In genomic region chr12:121830588-121831265, GRCh38 we compare ENCODE assay signal across 19 cellular contexts. TPM values are rescaled to one million over a fixed set of nuclear protein-coding genes. Genes with fewer than 3 reads are reported as not detected.
DNase-seq lines count a peak whose midpoint lies in the region; ATAC-seq and TF ChIP-seq lines count a peak whose summit lies in the region.
"Had no signal": no experiment of that assay in that cellular context is flagged by ENCODE, and none has a peak within 500 bp of the region (broad histone marks: within the 10 kb centered on the region; RNA-seq: fewer than 3 reads in every experiment).

No MANE protein-coding gene starts in this region.

- no peak overlapping the region for H3K4me3 Mint-ChIP-seq in HFFc6
- no peak overlapping the region for H3K4me3 Mint-ChIP-seq in neural progenitor cell
- H3K4me3 Mint-ChIP-seq: GM23338 had no signal

- H3K4me3 ChIP-seq in neural progenitor cell (no peak overlapping the region), upper lobe of right lung (no peak overlapping the region), BE2C (ENCODE audit: low read depth, low read length) (no peak overlapping the region), suprapubic skin (no peak overlapping the region)
- H3K4me3 ChIP-seq: GM23338, MG63, SJCRH30 had no signal

- TF ChIP-seq POLR2A in suprapubic skin (IDR thresholded peaks at IDR 0.05) (no peak), GM18505 (IDR thresholded peaks at IDR 0.05; ENCODE audit: borderline replicate concordance, extremely low read depth, insufficient read depth, insufficient read length) (no peak)

- intact Hi-C loops in upper lobe of right lung (cut with DNase I) = no loop called here

- no peaks in the 10 kb centered on the region for H3K9me3 ChIP-seq in neural progenitor cell (ENCODE audit: low read depth)
- H3K9me3 ChIP-seq in upper lobe of right lung = no peaks in the 10 kb centered on the region
- no peaks in the 10 kb centered on the region for H3K9me3 ChIP-seq in BE2C
- H3K9me3 ChIP-seq in suprapubic skin = no peaks in the 10 kb centered on the region
- H3K9me3 ChIP-seq: MG63, SJCRH30 had no signal

- H3K4me1 Mint-ChIP-seq in HFFc6 (ENCODE audit: low read depth) (no peaks in the 10 kb centered on the region), neural progenitor cell (no peaks in the 10 kb centered on the region)

- no peak overlapping the region for H2AFZ ChIP-seq in neural progenitor cell (replicated peaks)
- H2AFZ ChIP-seq: GM23338 had no signal

- H3K9me3 Mint-ChIP-seq in HFFc6 (no peaks in the 10 kb centered on the region), neural progenitor cell (no peaks in the 10 kb centered on the region)
- H3K9me3 Mint-ChIP-seq: GM23338 had no signal

- H3K36me3 Mint-ChIP-seq in HFFc6 (ENCODE audit: low read depth) = peaks cover 38% of the 10 kb centered on the region
- peaks cover 27% of the 10 kb centered on the region for H3K36me3 Mint-ChIP-seq in neural progenitor cell

- CTCF ChIA-PET in RWPE1 (lab: Yijun Ruan, JAX) = interaction anchor here (0.6 kb wide), 1 partner anchor 36 kb away, joined by 8 read pairs; no protein-coding TSS in a partner anchor

- H3K27me3 Mint-ChIP-seq in HFFc6 (ENCODE audit: insufficient read depth) (peaks cover 9% of the 10 kb centered on the region), neural progenitor cell (ENCODE audit: insufficient read depth, low read depth) (peaks cover 7% of the 10 kb centered on the region)

- H3K36me3 ChIP-seq in neural progenitor cell = no peaks in the 10 kb centered on the region
- H3K36me3 ChIP-seq in upper lobe of right lung = peaks cover 67% of the 10 kb centered on the region
- peaks cover 40% of the 10 kb centered on the region for H3K36me3 ChIP-seq in BE2C
- H3K36me3 ChIP-seq in suprapubic skin = peaks cover 59% of the 10 kb centered on the region

- 87% methylated on average over 23 of the region's 29 CpGs for WGBS in suprapubic skin

- no peak overlapping the region for H3K9ac ChIP-seq in neural progenitor cell

- H3K4me1 ChIP-seq in neural progenitor cell (no peaks in the 10 kb centered on the region), upper lobe of right lung (no peaks in the 10 kb centered on the region), BE2C (no peaks in the 10 kb centered on the region), suprapubic skin (no peaks in the 10 kb centered on the region)
- H3K4me1 ChIP-seq: SJCRH30 had no signal

- H3K27ac Mint-ChIP-seq in HFFc6 = peak overlapping the region; percentile 61; the same call in 1 of the 2 replicates
- H3K27ac Mint-ChIP-seq in neural progenitor cell = peak overlapping the region; percentile 1
- H3K27ac Mint-ChIP-seq: GM23338 had no signal

- H4K20me1 ChIP-seq in neural progenitor cell (ENCODE audit: low read depth) = no peaks in the 10 kb centered on the region

- TF ChIP-seq CTCF in HFFc6 (IDR thresholded peaks at IDR 0.05) = no peak
- no peak for TF ChIP-seq CTCF in RWPE1 (conservative IDR thresholded peaks at IDR 0.05; ENCODE audit: low read depth)
- TF ChIP-seq CTCF in neural progenitor cell (IDR thresholded peaks at IDR 0.05) = no peak
- no peak for TF ChIP-seq CTCF in upper lobe of right lung (IDR thresholded peaks at IDR 0.05)
- no peak for TF ChIP-seq CTCF in BE2C (IDR thresholded peaks at IDR 0.05; ENCODE audit: low read depth, low read length)
- TF ChIP-seq CTCF in suprapubic skin (IDR thresholded peaks at IDR 0.05) = no peak

- no peak for TF ChIP-seq EP300 in suprapubic skin (IDR thresholded peaks at IDR 0.05)

- H3K27me3 ChIP-seq in neural progenitor cell (no peaks in the 10 kb centered on the region), upper lobe of right lung (no peaks in the 10 kb centered on the region), BE2C (no peaks in the 10 kb centered on the region), suprapubic skin (no peaks in the 10 kb centered on the region)
- H3K27me3 ChIP-seq: MG63, SJCRH30 had no signal

- POLR2A ChIA-PET in RWPE1 (lab: Yijun Ruan, JAX; ENCODE audit: low non-redundant PET) = no interaction called here

- peak overlapping the region; percentile 4; the same call in 1 of the 2 replicates for H3K27ac ChIP-seq in RWPE1
- H3K27ac ChIP-seq in neural progenitor cell = no peak overlapping the region
- H3K27ac ChIP-seq in upper lobe of right lung = no peak overlapping the region
- H3K27ac ChIP-seq in suprapubic skin = no peak overlapping the region
- H3K27ac ChIP-seq: SJCRH30 had no signal

- DNase-seq in HFFc6 (no peak), RWPE1 (ENCODE audit: low spot score) (no peak), neural progenitor cell (ENCODE audit: low spot score) (no peak), upper lobe of right lung (no peak), BE2C (no peak), suprapubic skin (ENCODE audit: low spot score in 2 of 2) (no peak)
- DNase-seq: DMS 273 treated with DMSO at 0.1 percent for 48 hours, GDM1, Kasumi-1, MG63, NCI-H1092, NCI-H2081, NCI-H446 treated with DMSO at 0.1 percent for 48 hours, OCI-M1, RPMI8226, SJCRH30 had no signal

- no peaks in the 10 kb centered on the region for H3F3A ChIP-seq in neural progenitor cell (ENCODE audit: low read depth)

- H3K4me2 ChIP-seq in neural progenitor cell = no peak overlapping the region
- H3K4me2 ChIP-seq: GM23338 had no signal

- H3K79me2 ChIP-seq in neural progenitor cell (ENCODE audit: low read depth) = no peaks in the 10 kb centered on the region

- ATAC-seq in upper lobe of right lung = peak; percentile 9
- no peak for ATAC-seq in GM18505 (IDR thresholded peaks at IDR 0.05; ENCODE audit: unreplicated experiment)
- ATAC-seq: GM23338 had no signal

RNA-seq across cellular contexts. Expression of gene SETD1B, which starts 26.9 kb away (rescaled TPM):
- 10 to 100 TPM; 18.5 to 22.0 (median 20.9) TPM for total RNA-seq in HFFc6 (2021; fragmentation: NEBNext Ultra II Directional; extraction: Animal tissue kit (Norgen Biotek cat#: 25700))
- total RNA-seq in neural progenitor cell (ENCODE audit: low replicate concordance) (1.8 and 4.4 TPM in 2 replicates), upper lobe of right lung (18.4 TPM), suprapubic skin (10 to 100 TPM; 13.1 to 23.1 (median 19.5) TPM)
- 31.1 TPM for polyA plus RNA-seq in BE2C (2012; ENCODE audit: insufficient read depth, insufficient read length, low read depth)

RNA-seq across cellular contexts. Expression of gene HPD, which starts 27.9 kb away (rescaled TPM):
- under 1 TPM in 4 of 6 experiments, not detected in 2; 0.14 to 0.25 (median 0.21) TPM for total RNA-seq in HFFc6 (2021; fragmentation: NEBNext Ultra II Directional; extraction: Animal tissue kit (Norgen Biotek cat#: 25700))
- total RNA-seq in neural progenitor cell (ENCODE audit: low replicate concordance) = not detected in 2 replicates
- 1.8 TPM for total RNA-seq in upper lobe of right lung
- not detected for polyA plus RNA-seq in BE2C (2012; ENCODE audit: insufficient read depth, insufficient read length, low read depth)
- total RNA-seq in suprapubic skin = 1 to 10 TPM in 1 of 4 donors, not detected in 3; 1.4 TPM
- total RNA-seq: GM23338; SJCRH30; T-helper 1 cell treated with Interleukin-12 subunit alpha and Interleukin-12 subunit beta and Interleukin-4 antibody, amounts not matched to agents 30 ng/mL and 1 ng/mL, for 36 hours had no signal
- polyA plus RNA-seq: GM23338 had no signal

RNA-seq across cellular contexts. Expression of gene RHOF, which starts 37.2 kb away (rescaled TPM):
- 1 to 10 TPM; 3.2 to 4.2 (median 3.6) TPM for total RNA-seq in HFFc6 (2021; fragmentation: NEBNext Ultra II Directional; extraction: Animal tissue kit (Norgen Biotek cat#: 25700))
- 20.1 and 30.8 TPM in 2 replicates for total RNA-seq in neural progenitor cell (ENCODE audit: low replicate concordance)
- 41.0 TPM for total RNA-seq in upper lobe of right lung
- 7.0 TPM for polyA plus RNA-seq in BE2C (2012; ENCODE audit: insufficient read depth, insufficient read length, low read depth)
- total RNA-seq in suprapubic skin = 10 to 100 TPM in 3 of 4 donors, 1 to 10 TPM in 1; 6.6 to 20.4 (median 17.5) TPM

RNA-seq across cellular contexts. Expression of gene PSMD9, which starts 57.9 kb away (rescaled TPM):
- 10 to 100 TPM; 63.4 to 84.7 (median 75.1) TPM for total RNA-seq in HFFc6 (2021; fragmentation: NEBNext Ultra II Directional; extraction: Animal tissue kit (Norgen Biotek cat#: 25700))
- total RNA-seq in neural progenitor cell (ENCODE audit: low replicate concordance) = 46.4 and 60.9 TPM in 2 replicates
- total RNA-seq in upper lobe of right lung = 43.4 TPM
- polyA plus RNA-seq in BE2C (2012; ENCODE audit: insufficient read depth, insufficient read length, low read depth) = 147 TPM
- 100 to 1,000 TPM in 1 of 4 donors, 10 to 100 TPM in 3; 44.7 to 102 (median 68.4) TPM for total RNA-seq in suprapubic skin
